12 cellular contexts compared by ENCODE assay signal in the genomic region with DNA sequence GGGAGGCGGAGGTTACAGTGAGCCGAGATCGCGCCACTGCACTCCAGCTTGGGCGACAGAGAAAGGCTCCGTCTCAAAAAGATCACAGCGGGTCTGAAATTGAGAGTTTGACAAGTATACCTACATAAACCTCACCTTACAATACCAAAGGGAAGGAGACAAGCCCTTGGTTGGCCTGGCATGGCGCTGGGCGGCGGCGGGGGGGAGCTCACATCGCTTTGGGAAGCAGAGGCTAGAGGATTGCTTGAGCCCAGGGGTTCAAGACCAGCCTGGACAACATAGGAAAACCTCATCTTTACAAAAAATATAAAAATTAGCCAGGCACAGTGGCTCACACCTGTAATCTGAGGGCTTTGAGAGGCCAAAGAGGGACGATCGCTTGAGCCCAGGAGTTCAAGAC. TPM values are rescaled to one million over a fixed set of nuclear protein-coding genes. Genes with fewer than 3 reads are reported as not detected.
A peak's percentile ranks its signal among the peaks of the same experiment; 100 is the strongest.
DNase-seq lines count a peak whose midpoint lies in the region; ATAC-seq, FAIRE-seq and TF ChIP-seq lines count a peak whose summit lies in the region.
"Had no signal": no experiment of that assay in that cellular context is flagged by ENCODE, and none has a peak within 500 bp of the region (broad histone marks: within the 10 kb centered on the region; RNA-seq: fewer than 3 reads in every experiment).

No MANE protein-coding gene starts in this region.

- H4K20me1 ChIP-seq in K562 (replicated peaks; ENCODE audit: control insufficient read depth, insufficient read depth, low read length), result no peaks in the 10 kb centered on the region; the same call in 1 of the 2 replicates

- H3K9me3 ChIP-seq in K562 (replicated peaks; ENCODE audit: control insufficient read depth, insufficient read depth, low read depth, low read length), result no peaks in the 10 kb centered on the region
- H3K9me3 ChIP-seq in testis, result no peaks in the 10 kb centered on the region
- H3K9me3 ChIP-seq: left lung had no signal

- H3K27ac ChIP-seq in K562 (ENCODE audit: extremely low read depth, low read depth, low read length), result no peak overlapping the region
- no peak overlapping the region for H3K27ac ChIP-seq in testis

- peaks cover 6% of the 10 kb centered on the region; the same call in 2 of the 3 replicates for H3K36me3 ChIP-seq in K562 (ENCODE audit: control insufficient read depth, insufficient read depth, low read length)
- no peaks in the 10 kb centered on the region for H3K36me3 ChIP-seq in testis (ENCODE audit: low read depth, missing control alignments)
- H3K36me3 ChIP-seq: left lung had no signal

- no peaks in the 10 kb centered on the region for H3K27me3 Mint-ChIP-seq in Calu3 (ENCODE audit: unreplicated experiment)
- H3K27me3 Mint-ChIP-seq in natural killer cell (ENCODE audit: low read depth in 2 of 2), result no peaks in the 10 kb centered on the region

- TF ChIP-seq CTCF in Calu3 (IDR thresholded peaks at IDR 0.05; ENCODE audit: unreplicated experiment), result no peak
- no peak for TF ChIP-seq CTCF in LNCaP clone FGC (IDR thresholded peaks at IDR 0.05; ENCODE audit: control insufficient read depth, extremely low read depth, insufficient read depth)
- TF ChIP-seq CTCF in K562 (IDR thresholded peaks at IDR 0.05 in 2 of 3, conservative IDR thresholded peaks at IDR 0.05 in 1 of 3; ENCODE audit: insufficient read depth in 2 of 3, low read depth in 1 of 3, low read length in 3 of 3), result no peak
- no peak for TF ChIP-seq CTCF in natural killer cell (IDR thresholded peaks at IDR 0.05)
- no peak for TF ChIP-seq CTCF in testis (IDR thresholded peaks at IDR 0.05)

- peaks cover 47% of the 10 kb centered on the region for H3K79me2 ChIP-seq in K562 (ENCODE audit: control insufficient read depth, insufficient read depth, low read length)

- H3K27me3 ChIP-seq in K562 (ENCODE audit: control insufficient read depth in 2 of 2, insufficient read depth in 2 of 2, low read length in 2 of 2), result no peaks in the 10 kb centered on the region
- no peaks in the 10 kb centered on the region for H3K27me3 ChIP-seq in testis
- H3K27me3 ChIP-seq: left lung had no signal

- H3K36me3 Mint-ChIP-seq in Calu3 (ENCODE audit: insufficient read depth, unreplicated experiment) (peaks cover 34% of the 10 kb centered on the region), natural killer cell (no peaks in the 10 kb centered on the region)

- no peak for TF ChIP-seq RAD21 in K562 (CRISPR knock-in tag; conservative IDR thresholded peaks at IDR 0.05 in 1 of 2, IDR thresholded peaks at IDR 0.05 in 1 of 2)

- H3K4me3 Mint-ChIP-seq in Calu3 (ENCODE audit: low read depth, unreplicated experiment) (peak overlapping the region; percentile 73), natural killer cell (peak overlapping the region; percentile 91)

- intact Hi-C loops in Calu3 (cut with micrococcal nuclease; ENCODE audit: unreplicated experiment) (no loop called here), K562 (cut with micrococcal nuclease) (no loop called here), natural killer cell (cut with micrococcal nuclease) (no loop called here), testis (cut with DNase I; ENCODE audit: low total_unique reads) (no loop called here)

- no peaks in the 10 kb centered on the region for H3K9me1 ChIP-seq in K562 (ENCODE audit: control insufficient read depth, insufficient read depth, low read length)

- H3K4me3 ChIP-seq in LNCaP clone FGC (ENCODE audit: low read depth, low read length), result peak overlapping the region; percentile 93
- H3K4me3 ChIP-seq in K562, result peak overlapping the region; percentile 85
- H3K4me3 ChIP-seq in testis, result peak overlapping the region in 1 of 2 donors; percentile 95

- DNase-seq in Calu3, result no peak
- DNase-seq in LNCaP clone FGC (ENCODE audit: low read depth), result no peak
- no peak for DNase-seq in K562 (ENCODE audit: extremely low read depth in 1 of 4, low spot score in 3 of 4)
- no peak for DNase-seq in natural killer cell
- no peak for DNase-seq in dedifferentiated amniotic fluid mesenchymal stem cell (ENCODE audit: extremely low spot score)
- no peak for DNase-seq in NCI-H774 (lab: John Stamatoyannopoulos, UW)
- no peak for DNase-seq in testis
- DNase-seq: cortex of kidney, left lung had no signal

- BruUV-seq in Calu3 (replicated peaks; lab: Mats Ljungman, UMichigan), result no TSS peak
- BruUV-seq in K562 (replicated peaks; lab: Mats Ljungman, UMichigan), result no TSS peak

- peak overlapping the region; percentile 93 to 97 for H3K9ac ChIP-seq in K562 (ENCODE audit: insufficient read depth in 1 of 2, low read depth in 2 of 2, low read length in 2 of 2)

- peak overlapping the region; percentile 98; the same call in 1 of the 2 replicates for H2AFZ ChIP-seq in K562 (ENCODE audit: low read depth, low read length)

- 95% methylated on average over 13 of the region's 14 CpGs for WGBS in K562 (ENCODE audit: insufficient coverage, low coverage, missing lambda C conversion rate)
- WGBS in testis, 2 donors, result 79 to 84% methylated on average over 14 of the region's 14 CpGs

- in situ Hi-C loops in K562 (cut with MboI), result no loop called here

- no peak for FAIRE-seq in K562 (lab: Jason Lieb, UNC)

- H3K4me1 ChIP-seq in K562 (replicated peaks in 1 of 2; ENCODE audit: control insufficient read depth in 2 of 2, insufficient read depth in 2 of 2, low read length in 2 of 2), result peaks cover 25 to 26% of the 10 kb centered on the region in 2 experiments
- H3K4me1 ChIP-seq in testis, result peaks cover 25% of the 10 kb centered on the region

- TF ChIP-seq POLR2A in K562 (conservative IDR thresholded peaks at IDR 0.05) (no peak), testis (IDR thresholded peaks at IDR 0.05) (no peak)

- H3K4me1 Mint-ChIP-seq in Calu3 (ENCODE audit: low read depth, unreplicated experiment) (peaks cover 28% of the 10 kb centered on the region), natural killer cell (peaks cover 25 to 38% of the 10 kb centered on the region in 2 donors)

- H3K9me3 Mint-ChIP-seq in Calu3 (ENCODE audit: low read depth, unreplicated experiment) (no peaks in the 10 kb centered on the region), natural killer cell (no peaks in the 10 kb centered on the region)

- ATAC-seq in K562 (no peak), natural killer cell (no peak), HG02981 (IDR thresholded peaks at IDR 0.05; ENCODE audit: unreplicated experiment) (no peak)

- H3K4me2 ChIP-seq in K562 (ENCODE audit: insufficient read depth, low read length), result peak overlapping the region; percentile 99

- no peak for TF ChIP-seq EP300 in K562 (IDR thresholded peaks at IDR 0.05; ENCODE audit: low read length)

- H3K27ac Mint-ChIP-seq in Calu3 (ENCODE audit: unreplicated experiment) (no peak overlapping the region), natural killer cell (peak overlapping the region; percentile 84 to 91)

- CTCF ChIA-PET in Calu3 (lab: Charles Lee), result no interaction called here
- CTCF ChIA-PET in K562 (lab: Yijun Ruan, JAX; ENCODE audit: low intra/inter-chr PET ratio), result no interaction called here

- POLR2A ChIA-PET in K562 (lab: Yijun Ruan, JAX), result interaction anchor here (0.6 to 2.2 kb wide), 5 partner anchors 8 to 140 kb away, joined by 3 to 6 read pairs (median 3); no protein-coding TSS in a partner anchor

RNA-seq across cellular contexts. Expression of a gene that starts 1.1 kb away (rescaled TPM):
- total RNA-seq in Calu3 (2022) (146 TPM in 2 replicates), K562 (2014; rRNA removed) (55.6 and 87.2 TPM in 2 replicates), K562 (2014; rRNA removed; fragmentation: Illumina TruSeq; extraction: Trizol) (75.4 and 83.0 TPM in 2 replicates), K562 (2015; rRNA removed; fragmentation: Illumina TruSeq; extraction: Trizol) (78.7 and 86.1 TPM in 2 replicates), K562 (2021) (120 and 121 TPM in 2 replicates), natural killer cell (10 to 100 TPM; 38.1 to 48.1 (median 47.9) TPM), testis (100 to 1,000 TPM in 1 of 2 donors, 10 to 100 TPM in 1; 91.8 to 120 TPM)
- 32.7 and 51.7 TPM in 2 replicates for total RNA-seq in K562 (2011; cell fraction: chromatin; rRNA removed; ENCODE audit: low replicate concordance)
- total RNA-seq in K562 (2011; cell fraction: nucleolus; rRNA removed), result 40.7 and 42.2 TPM in 2 replicates
- total RNA-seq in K562 (2011; cell fraction: nucleoplasm; rRNA removed), result 40.5 and 61.6 TPM in 2 replicates
- polyA plus RNA-seq in K562 (2011; rRNA removed) (39.5 and 41.9 TPM in 2 replicates), K562 (2014; fragmentation: Illumina TruSeq; extraction: Trizol) (96.4 and 107 TPM in 2 replicates), K562 (2014; fragmentation: Nextera tagmentation; extraction: Ambion mirVana) (100 to 1,000 TPM; 130 to 151 TPM), K562 (2014; rRNA removed) (74.6 and 75.7 TPM in 2 replicates), testis (ENCODE audit: insufficient read depth, low read depth, low replicate concordance) (117 TPM)
- polyA plus RNA-seq in K562 (2011; cell fraction: cytosol; rRNA removed), result 61.5 and 87.8 TPM in 2 replicates
- polyA plus RNA-seq in K562 (2011; cell fraction: nucleus; rRNA removed), result 44.9 and 61.3 TPM in 2 replicates
- 108 and 132 TPM in 2 replicates for polyA plus RNA-seq in K562 (2012)
- polyA minus RNA-seq in K562 (2011; rRNA and poly(A)+ RNA removed), result 42.0 and 57.7 TPM in 2 replicates
- polyA minus RNA-seq in K562 (2011; cell fraction: cytosol; rRNA and poly(A)+ RNA removed), result 31.2 and 36.7 TPM in 2 replicates
- polyA minus RNA-seq in K562 (2011; cell fraction: nucleus; rRNA and poly(A)+ RNA removed), result 20.7 and 21.9 TPM in 2 replicates

RNA-seq across cellular contexts. Expression of a gene that starts 50.0 kb away (rescaled TPM):
- total RNA-seq in Calu3 (2022) (107 and 108 TPM in 2 replicates), K562 (2014; rRNA removed) (357 and 436 TPM in 2 replicates), K562 (2014; rRNA removed; fragmentation: Illumina TruSeq; extraction: Trizol) (77.8 and 81.5 TPM in 2 replicates), K562 (2015; rRNA removed; fragmentation: Illumina TruSeq; extraction: Trizol) (216 and 235 TPM in 2 replicates), K562 (2021) (187 and 221 TPM in 2 replicates), natural killer cell (100 to 1,000 TPM; 161 to 184 (median 179) TPM), testis (10 to 100 TPM; 50.5 to 64.9 TPM)
- 99.9 and 272 TPM in 2 replicates for total RNA-seq in K562 (2011; cell fraction: chromatin; rRNA removed; ENCODE audit: low replicate concordance)
- 195 and 204 TPM in 2 replicates for total RNA-seq in K562 (2011; cell fraction: nucleolus; rRNA removed)
- total RNA-seq in K562 (2011; cell fraction: nucleoplasm; rRNA removed), result 146 and 192 TPM in 2 replicates
- polyA plus RNA-seq in K562 (2011; rRNA removed) (211 and 213 TPM in 2 replicates), K562 (2014; fragmentation: Illumina TruSeq; extraction: Trizol) (93.3 and 345 TPM in 2 replicates), K562 (2014; fragmentation: Nextera tagmentation; extraction: Ambion mirVana) (10 to 100 TPM in 1 of 2 experiments, 1 to 10 TPM in 1; 6.7 to 38.7 TPM), K562 (2014; rRNA removed) (308 and 407 TPM in 2 replicates), testis (ENCODE audit: insufficient read depth, low read depth, low replicate concordance) (64.6 TPM)
- 307 and 633 TPM in 2 replicates for polyA plus RNA-seq in K562 (2011; cell fraction: cytosol; rRNA removed)
- 159 and 253 TPM in 2 replicates for polyA plus RNA-seq in K562 (2011; cell fraction: nucleus; rRNA removed)
- polyA plus RNA-seq in K562 (2012), result 510 and 518 TPM in 2 replicates
- polyA minus RNA-seq in K562 (2011; rRNA and poly(A)+ RNA removed), result 59.3 and 102 TPM in 2 replicates
- 118 and 133 TPM in 2 replicates for polyA minus RNA-seq in K562 (2011; cell fraction: cytosol; rRNA and poly(A)+ RNA removed)
- 73.5 and 76.2 TPM in 2 replicates for polyA minus RNA-seq in K562 (2011; cell fraction: nucleus; rRNA and poly(A)+ RNA removed)

RNA-seq across cellular contexts. Expression of a gene that starts 51.9 kb away (rescaled TPM):
- total RNA-seq in Calu3 (2022) (0.61 and 0.97 TPM in 2 replicates), K562 (2014; rRNA removed) (not detected in 2 replicates), K562 (2014; rRNA removed; fragmentation: Illumina TruSeq; extraction: Trizol) (not detected in 2 replicates), K562 (2015; rRNA removed; fragmentation: Illumina TruSeq; extraction: Trizol) (not detected in 2 replicates), K562 (2021) (not detected in 2 replicates), natural killer cell (not detected), testis (1 to 10 TPM; 1.5 to 2.0 TPM)
- total RNA-seq in K562 (2011; cell fraction: chromatin; rRNA removed; ENCODE audit: low replicate concordance), result not detected in 2 replicates
- not detected in 2 replicates for total RNA-seq in K562 (2011; cell fraction: nucleolus; rRNA removed)
- not detected in 2 replicates for total RNA-seq in K562 (2011; cell fraction: nucleoplasm; rRNA removed)
- polyA plus RNA-seq in K562 (2011; rRNA removed) (not detected in 2 replicates), K562 (2014; fragmentation: Illumina TruSeq; extraction: Trizol) (not detected in 2 replicates), K562 (2014; fragmentation: Nextera tagmentation; extraction: Ambion mirVana) (not detected), K562 (2014; rRNA removed) (0.09 and 0.23 TPM in 2 replicates), testis (ENCODE audit: insufficient read depth, low read depth, low replicate concordance) (2.1 TPM)
- polyA plus RNA-seq in K562 (2011; cell fraction: cytosol; rRNA removed), result 0.01 TPM in 1 of 2 replicates, not detected in the other
- 0.27 TPM in 1 of 2 replicates, not detected in the other for polyA plus RNA-seq in K562 (2011; cell fraction: nucleus; rRNA removed)
- polyA plus RNA-seq in K562 (2012), result 0.12 TPM in 1 of 2 replicates, not detected in the other
- polyA minus RNA-seq in K562 (2011; rRNA and poly(A)+ RNA removed), result not detected in 2 replicates
- polyA minus RNA-seq in K562 (2011; cell fraction: cytosol; rRNA and poly(A)+ RNA removed), result not detected in 2 replicates
- not detected in 2 replicates for polyA minus RNA-seq in K562 (2011; cell fraction: nucleus; rRNA and poly(A)+ RNA removed)
- total RNA-seq: left lung, NCI-H460, urinary bladder had no signal
- polyA plus RNA-seq: urinary bladder had no signal
